ENCODE assay signal across 8 cellular contexts in the genomic region with DNA sequence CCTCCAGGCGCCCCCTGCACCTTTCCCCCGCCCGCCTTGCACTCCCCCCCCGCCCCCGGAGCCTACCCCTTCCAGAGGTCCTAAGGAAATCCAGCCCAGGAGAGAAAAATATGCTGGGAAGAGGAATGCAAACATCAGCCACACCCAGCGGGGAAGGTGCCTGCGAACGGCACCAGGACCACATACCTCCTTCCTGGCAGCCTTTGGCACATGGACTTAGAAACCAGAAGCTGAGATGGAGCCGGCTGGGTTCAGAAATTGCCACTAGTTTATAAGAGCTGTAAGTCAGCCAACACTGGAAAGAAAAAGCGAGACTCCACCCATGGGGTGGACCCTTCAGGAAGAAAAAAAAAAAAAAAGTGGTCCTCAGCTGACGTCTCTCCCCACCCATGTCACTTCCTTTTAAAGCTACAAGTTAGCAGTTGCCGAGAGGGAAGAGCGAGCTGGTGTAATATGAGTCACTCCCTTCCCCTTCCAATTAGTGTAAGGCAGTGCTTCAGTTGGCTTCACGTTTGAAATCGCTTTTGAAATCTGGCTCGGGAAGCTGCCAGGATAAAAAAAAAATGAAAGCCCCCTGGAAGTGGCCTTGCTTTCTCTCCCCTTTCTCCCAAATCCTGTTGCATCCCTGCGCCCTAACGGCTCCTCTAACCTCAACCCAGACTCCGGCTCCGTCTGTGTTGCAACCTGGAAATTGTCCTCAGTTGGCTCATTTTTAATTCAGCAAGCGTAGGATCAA. TPM values are rescaled to one million over a fixed set of nuclear protein-coding genes. Genes with fewer than 3 reads are reported as not detected.
A peak's percentile ranks its signal among the peaks of the same experiment; 100 is the strongest.
DNase-seq lines count a peak whose midpoint lies in the region; ATAC-seq, FAIRE-seq and TF ChIP-seq lines count a peak whose summit lies in the region.

A gene with protein sequence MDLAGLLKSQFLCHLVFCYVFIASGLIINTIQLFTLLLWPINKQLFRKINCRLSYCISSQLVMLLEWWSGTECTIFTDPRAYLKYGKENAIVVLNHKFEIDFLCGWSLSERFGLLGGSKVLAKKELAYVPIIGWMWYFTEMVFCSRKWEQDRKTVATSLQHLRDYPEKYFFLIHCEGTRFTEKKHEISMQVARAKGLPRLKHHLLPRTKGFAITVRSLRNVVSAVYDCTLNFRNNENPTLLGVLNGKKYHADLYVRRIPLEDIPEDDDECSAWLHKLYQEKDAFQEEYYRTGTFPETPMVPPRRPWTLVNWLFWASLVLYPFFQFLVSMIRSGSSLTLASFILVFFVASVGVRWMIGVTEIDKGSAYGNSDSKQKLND (minus strand): TSS at position 310 of the 736 bp plus-strand sequence. CDS start 41,848 bp downstream, outside the sequence.

- H3K4me3 Mint-ChIP-seq in activated B cell treated with CpG ODN at 0.5 μM for 24 hours, result peak within 1 kb of the TSS; percentile 89

- peaks cover 17% of the 10 kb centered on the region for H3K4me1 Mint-ChIP-seq in activated B cell treated with CpG ODN at 0.5 μM for 24 hours

- H3K27me3 ChIP-seq in keratinocyte (ENCODE audit: control insufficient read depth, extremely low read depth, insufficient read depth, low read length), result no peaks in the 10 kb centered on the region

- dilution Hi-C loops in keratinocyte (cut with MboI; ENCODE audit: extremely low pct_ligation_motif_present, low sequenced_read_pairs), result no loop called here

- H3K9ac ChIP-seq in keratinocyte (ENCODE audit: control insufficient read depth, extremely low read depth, insufficient read depth, low read length), result peak within 1 kb of the TSS; percentile 88

- H3K27ac ChIP-seq in keratinocyte (ENCODE audit: control insufficient read depth, insufficient read depth, low read length), result peak within 1 kb of the TSS; percentile 86

- H3K27ac Mint-ChIP-seq in activated B cell treated with CpG ODN at 0.5 μM for 24 hours, result peak within 1 kb of the TSS; percentile 76

- no peaks in the 10 kb centered on the region for H4K20me1 ChIP-seq in keratinocyte (ENCODE audit: control insufficient read depth, extremely low read depth, insufficient read depth, low read length)

- peaks cover 7% of the 10 kb centered on the region for H3K27me3 Mint-ChIP-seq in activated B cell treated with CpG ODN at 0.5 μM for 24 hours

- H2AFZ ChIP-seq in keratinocyte (ENCODE audit: control insufficient read depth, low read length), result peak within 1 kb of the TSS; percentile 92

- no peaks in the 10 kb centered on the region for H3K9me1 ChIP-seq in keratinocyte (ENCODE audit: control insufficient read depth, extremely low read depth, insufficient read depth, low read length)

- peaks cover 6% of the 10 kb centered on the region for H3K4me1 ChIP-seq in keratinocyte (ENCODE audit: control insufficient read depth, extremely low read depth, insufficient read depth, low read length)

- H3K4me2 ChIP-seq in keratinocyte (ENCODE audit: control insufficient read depth, extremely low read depth, insufficient read depth, low read depth, low read length), result peak within 1 kb of the TSS; percentile 96

- no peaks in the 10 kb centered on the region for H3K36me3 ChIP-seq in keratinocyte (ENCODE audit: control insufficient read depth in 2 of 2, extremely low read depth in 1 of 2, insufficient read depth in 2 of 2, low read length in 2 of 2)

- no peaks in the 10 kb centered on the region for H3K36me3 Mint-ChIP-seq in activated B cell treated with CpG ODN at 0.5 μM for 24 hours (ENCODE audit: low read depth)

- TF ChIP-seq CTCF in activated B cell treated with CpG ODN at 0.5 μM for 24 hours (IDR thresholded peaks at IDR 0.05) (no peak), keratinocyte (optimal IDR thresholded peaks at IDR 0.05 in 1 of 3, IDR thresholded peaks at IDR 0.05 in 1 of 3, conservative IDR thresholded peaks at IDR 0.05 in 1 of 3; ENCODE audit: extremely low read depth in 1 of 3, insufficient read depth in 2 of 3, low read length in 3 of 3) (no peak)

- CTCF ChIA-PET in activated B cell treated with CpG ODN at 0.5 μM for 24 hours (lab: Charles Lee), result no interaction called here

- POLR2A ChIA-PET in activated B cell treated with CpG ODN at 0.5 μM for 24 hours (lab: Charles Lee), result interaction anchor here (0.5 to 1.9 kb wide), 7 partner anchors 10 to 528 kb away, joined by 3 to 9 read pairs (median 5); a partner anchor contains a TSS

- FAIRE-seq in keratinocyte (lab: Jason Lieb, UNC), result peak; percentile 96

- intact Hi-C loops in activated B cell treated with CpG ODN at 0.5 μM for 24 hours (cut with micrococcal nuclease), result loop anchor here (1.0 to 10.0 kb wide), 5 partner anchors 104 to 1453 kb away; a partner anchor contains a TSS

- no peaks in the 10 kb centered on the region for H3K9me3 ChIP-seq in keratinocyte (ENCODE audit: control insufficient read depth, low read depth, low read length)

- DNase-seq in AG08396 (ENCODE audit: low spot score), result peak; percentile 93
- peak; percentile 87 for DNase-seq in NCI-H345 (lab: John Stamatoyannopoulos, UW)
- peak; percentile 39 for DNase-seq in activated B cell treated with CpG ODN at 0.5 μM for 24 hours
- DNase-seq in cerebellar nuclear complex (lab: John Stamatoyannopoulos, UW), result peak; percentile 31 to 71
- DNase-seq in keratinocyte (ENCODE audit: low read depth, low spot score), result peak; percentile 77
- DNase-seq in stimulated activated CD4-positive, alpha-beta T cell treated with anti-CD3 and anti-CD28 coated beads, Interleukin-15, amount 100 ng/mL, for 1 hour (ENCODE audit: low read depth in 1 of 2, low spot score in 1 of 2), result peak; percentile 1 to 34

- H3K4me3 ChIP-seq in keratinocyte (ENCODE audit: control insufficient read depth in 2 of 3, extremely low read depth in 1 of 3, insufficient read depth in 2 of 3, low read depth in 1 of 3, low read length in 3 of 3), result peak within 1 kb of the TSS; percentile 49 to 92 (median 89)

- ATAC-seq in GM18909 (IDR thresholded peaks at IDR 0.05; ENCODE audit: poor library complexity, unreplicated experiment) (peak; percentile 99), HG03139 (IDR thresholded peaks at IDR 0.05; ENCODE audit: unreplicated experiment) (peak; percentile 99), activated B cell treated with CpG ODN at 0.5 μM for 24 hours (ENCODE audit: low read depth) (peak; percentile 96)

- no peaks in the 10 kb centered on the region for H3K9me3 Mint-ChIP-seq in activated B cell treated with CpG ODN at 0.5 μM for 24 hours

- peaks cover 6% of the 10 kb centered on the region for H3K79me2 ChIP-seq in keratinocyte (ENCODE audit: control insufficient read depth, insufficient read depth, low read length)

RNA-seq across cellular contexts. Expression of the gene that starts here (rescaled TPM):
- total RNA-seq in activated B cell treated with CpG ODN at 0.5 μM for 24 hours, result 2.8 and 4.7 TPM in 2 replicates
- 5.4 to 8.7 TPM (median 8.4 TPM) in 3 replicates for polyA plus RNA-seq in keratinocyte
- polyA plus RNA-seq in keratinocyte (2011; ENCODE audit: low read depth), result 2.9 TPM
- polyA plus RNA-seq in keratinocyte (2011; cell fraction: cytosol; rRNA removed), result 2.7 and 3.0 TPM in 2 replicates
- 25.0 and 25.1 TPM in 2 replicates for polyA plus RNA-seq in keratinocyte (2011; cell fraction: nucleus; rRNA removed)
- 3.9 and 4.2 TPM in 2 replicates for polyA plus RNA-seq in keratinocyte (2012; ENCODE audit: low replicate concordance)
- 5.0 to 20.1 TPM (median 13.8 TPM) in 3 replicates for polyA minus RNA-seq in keratinocyte
- 3.8 TPM for polyA minus RNA-seq in keratinocyte (2011; cell fraction: cytosol; rRNA and poly(A)+ RNA removed)
- 12.9 and 26.3 TPM in 2 replicates for polyA minus RNA-seq in keratinocyte (2011; cell fraction: nucleus; rRNA and poly(A)+ RNA removed)

Comparison
In these comparisons a context has a peak if more than half of its experiments do, and no peak if none do; other contexts are left out.
1. Peak in every context shown above with its lines: DNase-seq, ATAC-seq, H3K4me3 ChIP-seq and H3K27ac ChIP-seq.
2. DNase-seq: peak in every context shown above with its lines; median percentile 93 in AG08396; 87 in NCI-H345; 77 in keratinocyte; 51 in cerebellar nuclear complex; 39 in activated B cell treated with CpG ODN at 0.5 μM for 24 hours; 18 in stimulated activated CD4-positive, alpha-beta T cell treated with anti-CD3 and anti-CD28 coated beads, Interleukin-15, amount 100 ng/mL, for 1 hour.